9 cellular contexts compared by ENCODE assay signal in the genomic region with DNA sequence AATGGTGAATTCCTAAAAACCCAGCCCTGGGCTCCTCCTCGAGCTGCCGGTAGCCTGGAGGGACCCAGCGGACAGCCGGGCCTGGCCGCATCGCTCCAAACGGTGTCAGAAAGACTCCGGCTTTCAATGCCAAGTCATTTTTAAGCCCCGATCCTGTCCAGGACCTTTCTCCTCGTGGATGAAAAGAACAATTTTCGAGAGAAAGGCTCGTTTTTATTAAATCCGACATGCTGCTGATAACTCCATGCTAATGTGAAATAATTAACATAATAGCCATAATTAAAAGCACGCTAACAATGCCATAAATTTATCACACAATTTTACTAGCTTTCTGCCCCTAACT. TPM values are rescaled to one million over a fixed set of nuclear protein-coding genes. Genes with fewer than 3 reads are reported as not detected.
DNase-seq lines count a peak whose midpoint lies in the region; ATAC-seq, FAIRE-seq and TF ChIP-seq lines count a peak whose summit lies in the region.
"Had no signal": no experiment of that assay in that cellular context is flagged by ENCODE, and none has a peak within 500 bp of the region (broad histone marks: within the 10 kb centered on the region; RNA-seq: fewer than 3 reads in every experiment).

No MANE protein-coding gene starts in this region.

- H3K9me3 ChIP-seq in A549, result no peaks in the 10 kb centered on the region
- H3K9me3 ChIP-seq in GM23248 (ENCODE audit: low read depth), result no peaks in the 10 kb centered on the region
- H3K9me3 ChIP-seq in mesenchymal stem cell (ENCODE audit: control insufficient read depth, low read length), result peaks cover 15% of the 10 kb centered on the region

- H3K4ac ChIP-seq in mesenchymal stem cell (ENCODE audit: low read depth in 1 of 2, low read length in 2 of 2), result no peak overlapping the region

- H2BK120ac ChIP-seq in mesenchymal stem cell (ENCODE audit: low read depth, low read length), result no peak overlapping the region

- H2AK5ac ChIP-seq in mesenchymal stem cell (ENCODE audit: low read length, severe bottlenecking), result no peak overlapping the region

- H2BK12ac ChIP-seq in mesenchymal stem cell (ENCODE audit: low read length in 2 of 2), result no peak overlapping the region

- peak overlapping the region; percentile 66; the same call in 1 of the 2 replicates for H2AFZ ChIP-seq in GM23248
- H2AFZ ChIP-seq in mesenchymal stem cell (ENCODE audit: low read depth, low read length), result no peak overlapping the region

- no peak for TF ChIP-seq RAD21 in A549 (conservative IDR thresholded peaks at IDR 0.05 in 1 of 2, IDR thresholded peaks at IDR 0.05 in 1 of 2)

- H3K4me3 Mint-ChIP-seq in activated CD8-positive, alpha-beta T cell treated with anti-CD3 and anti-CD28 coated beads, Interleukin-2, amount 10 ng/mL, durations not matched to agents 7 days and 5 days, result peak overlapping the region; percentile 67

- H4K20me1 ChIP-seq in GM23248 (ENCODE audit: insufficient read depth), result no peaks in the 10 kb centered on the region

- no peak overlapping the region for H4K8ac ChIP-seq in mesenchymal stem cell (ENCODE audit: low read length)

- peaks cover 39% of the 10 kb centered on the region for H3K4me1 Mint-ChIP-seq in activated CD8-positive, alpha-beta T cell treated with anti-CD3 and anti-CD28 coated beads, Interleukin-2, amount 10 ng/mL, durations not matched to agents 7 days and 5 days (ENCODE audit: low read depth)

- no peaks in the 10 kb centered on the region for H3F3A ChIP-seq in GM23248 (ENCODE audit: insufficient read depth)

- in situ Hi-C loops in GM23248 (cut with MboI), result no loop called here

- no peaks in the 10 kb centered on the region for H3K9me2 ChIP-seq in GM23248 (ENCODE audit: insufficient read depth)

- H3K36me3 Mint-ChIP-seq in activated CD8-positive, alpha-beta T cell treated with anti-CD3 and anti-CD28 coated beads, Interleukin-2, amount 10 ng/mL, durations not matched to agents 7 days and 5 days (ENCODE audit: low read depth), result peaks cover 27% of the 10 kb centered on the region

- H3K27ac Mint-ChIP-seq in activated CD8-positive, alpha-beta T cell treated with anti-CD3 and anti-CD28 coated beads, Interleukin-2, amount 10 ng/mL, durations not matched to agents 7 days and 5 days, result no peak overlapping the region

- peaks cover 6% of the 10 kb centered on the region for H3K9me3 Mint-ChIP-seq in activated CD8-positive, alpha-beta T cell treated with anti-CD3 and anti-CD28 coated beads, Interleukin-2, amount 10 ng/mL, durations not matched to agents 7 days and 5 days (ENCODE audit: insufficient read depth)

- H2BK5ac ChIP-seq in mesenchymal stem cell (ENCODE audit: low read depth, low read length, poor library complexity, severe bottlenecking), result no peak overlapping the region

- no peak for TF ChIP-seq CTCF in A549 (IDR thresholded peaks at IDR 0.05)

- ATAC-seq in A549 (peak; percentile 2 to 12; a peak in 4 of 6 replicates), HG03469 (IDR thresholded peaks at IDR 0.05; ENCODE audit: unreplicated experiment) (no peak), HG03280 (IDR thresholded peaks at IDR 0.05; ENCODE audit: unreplicated experiment) (no peak)
- no peak for ATAC-seq in activated CD8-positive, alpha-beta T cell treated with anti-CD3 and anti-CD28 coated beads, Interleukin-2, amount 10 ng/mL, durations not matched to agents 7 days and 5 days

- CTCF ChIA-PET in A549 (lab: Yijun Ruan, JAX), result interaction anchor here (0.7 to 2.4 kb wide), 3 partner anchors 10 to 31 kb away, joined by 3 to 17 read pairs (median 5); no protein-coding TSS in a partner anchor
- CTCF ChIA-PET in activated CD8-positive, alpha-beta T cell treated with anti-CD3 and anti-CD28 coated beads, Interleukin-2, amount 10 ng/mL, durations not matched to agents 7 days and 5 days (lab: Charles Lee), result interaction anchor here (1.1 to 2.9 kb wide), 4 partner anchors 9 to 119 kb away, joined by 3 to 8 read pairs (median 6); no protein-coding TSS in a partner anchor

- H4K91ac ChIP-seq in mesenchymal stem cell (ENCODE audit: low read length), result no peak overlapping the region

- H3K4me2 ChIP-seq in A549, result peak overlapping the region; percentile 97
- peak overlapping the region; percentile 28 for H3K4me2 ChIP-seq in GM23248 (ENCODE audit: unreplicated experiment)
- peak overlapping the region; percentile 94 for H3K4me2 ChIP-seq in mesenchymal stem cell (ENCODE audit: low read length, poor library complexity, severe bottlenecking)

- no peaks in the 10 kb centered on the region for H3K79me1 ChIP-seq in mesenchymal stem cell (replicated peaks; ENCODE audit: low read length, poor library complexity, severe bottlenecking)

- H3K79me2 ChIP-seq in GM23248 (ENCODE audit: insufficient read depth), result no peaks in the 10 kb centered on the region

- H2BK15ac ChIP-seq in mesenchymal stem cell (ENCODE audit: low read depth, poor library complexity, severe bottlenecking), result no peak overlapping the region

- H3K27me3 Mint-ChIP-seq in activated CD8-positive, alpha-beta T cell treated with anti-CD3 and anti-CD28 coated beads, Interleukin-2, amount 10 ng/mL, durations not matched to agents 7 days and 5 days (ENCODE audit: low read depth), result peaks cover 67% of the 10 kb centered on the region

- POLR2A ChIA-PET in A549 (lab: Yijun Ruan, JAX), result no interaction called here
- POLR2A ChIA-PET in activated CD8-positive, alpha-beta T cell treated with anti-CD3 and anti-CD28 coated beads, Interleukin-2, amount 10 ng/mL, durations not matched to agents 7 days and 5 days (lab: Charles Lee), result no interaction called here

- no peak for TF ChIP-seq POLR2A in A549 (IDR thresholded peaks at IDR 0.05; ENCODE audit: low read length)

- no peak for FAIRE-seq in A549 (lab: Jason Lieb, UNC)

- H3K4me1 ChIP-seq in A549, result peaks cover 4% of the 10 kb centered on the region; the same call in 1 of the 3 replicates
- H3K4me1 ChIP-seq in GM23248 (ENCODE audit: insufficient read depth), result no peaks in the 10 kb centered on the region
- peaks cover 28% of the 10 kb centered on the region for H3K4me1 ChIP-seq in mesenchymal stem cell (ENCODE audit: control insufficient read depth, insufficient read depth, low read depth, low read length)

- no peak overlapping the region for H3K23ac ChIP-seq in mesenchymal stem cell (ENCODE audit: low read length in 2 of 2)

- H3K36me3 ChIP-seq in GM23248 (ENCODE audit: low read depth), result no peaks in the 10 kb centered on the region
- no peaks in the 10 kb centered on the region for H3K36me3 ChIP-seq in mesenchymal stem cell (ENCODE audit: control insufficient read depth in 1 of 2, insufficient read depth in 2 of 2, low read depth in 1 of 2, low read length in 2 of 2)

- no peak overlapping the region for H3K9ac ChIP-seq in GM23248
- no peak overlapping the region for H3K9ac ChIP-seq in mesenchymal stem cell (ENCODE audit: low read length)

- H3K27ac ChIP-seq in A549 (peak overlapping the region; percentile 87 to 90), GM23248 (no peak overlapping the region), mesenchymal stem cell (ENCODE audit: low read length, poor library complexity, severe bottlenecking) (no peak overlapping the region)

- no peak for TF ChIP-seq EP300 in A549 (IDR thresholded peaks at IDR 0.05)

- H3K4me3 ChIP-seq in A549, result peak overlapping the region; percentile 74
- peak overlapping the region; percentile 52; the same call in 1 of the 2 replicates for H3K4me3 ChIP-seq in GM23248
- peak overlapping the region in 1 of 2 experiments; percentile 56 for H3K4me3 ChIP-seq in mesenchymal stem cell (ENCODE audit: insufficient read depth in 1 of 2, low read depth in 1 of 2, low read length in 2 of 2)

- WGBS in A549 (ENCODE audit: missing lambda C conversion rate), result 41% methylated on average over 14 of the region's 14 CpGs
- 23 to 28% methylated on average over 14 of the region's 14 CpGs for WGBS in GM23248 (ENCODE audit: low coverage in 1 of 2, low lambda C conversion rate in 2 of 2, missing lambda C conversion rate in 2 of 2), 2 experiments
- 2% methylated on average over 13 of the region's 14 CpGs for WGBS in mesenchymal stem cell

- no peak overlapping the region for H3K14ac ChIP-seq in mesenchymal stem cell (ENCODE audit: low read length in 2 of 2)

- H3K27me3 ChIP-seq in GM23248 (replicated peaks; ENCODE audit: insufficient read depth), result peaks cover 79% of the 10 kb centered on the region
- peaks cover 81 to 96% of the 10 kb centered on the region in 2 experiments for H3K27me3 ChIP-seq in mesenchymal stem cell (ENCODE audit: control insufficient read depth in 1 of 2, insufficient read depth in 1 of 2, low read length in 2 of 2)

- DNase-seq in A549 (ENCODE audit: low read depth in 1 of 2, low spot score in 1 of 2) (no peak), GM23248 (no peak), mesenchymal stem cell (no peak), NCI-H2196 treated with DMSO at 0.1 percent for 48 hours (lab: John Stamatoyannopoulos, UW; ENCODE audit: unreplicated experiment) (no peak), AG08395 (ENCODE audit: low spot score) (no peak)
- no peak for DNase-seq in activated CD8-positive, alpha-beta T cell treated with anti-CD3 and anti-CD28 coated beads, Interleukin-2, amount 10 ng/mL, durations not matched to agents 7 days and 5 days
- DNase-seq: foreskin melanocyte had no signal

- no peak overlapping the region for H3K18ac ChIP-seq in mesenchymal stem cell (ENCODE audit: low read depth in 1 of 2, low read length in 2 of 2)

RNA-seq across cellular contexts. Expression of a gene that starts 4.6 kb away (rescaled TPM):
- polyA plus RNA-seq in A549 (2011; rRNA removed) (0.09 and 0.19 TPM in 2 replicates), A549 (2017; fragmentation: RNase III; extraction: RNeasy Plus Mini Kit Qiagen cat#74134 plus additional on column Dnase treatment) (0.22 to 0.34 TPM (median 0.30 TPM) in 3 replicates), GM23248 (2016; fragmentation: Nextera tagmentation; extraction: Ambion mirVana) (not detected in 2 replicates)
- 0.21 and 0.60 TPM in 2 replicates for polyA plus RNA-seq in A549 (2012; cell fraction: cytosol; rRNA removed)
- polyA plus RNA-seq in A549 (2012; cell fraction: nucleus; rRNA removed), result 0.53 and 0.74 TPM in 2 replicates
- polyA minus RNA-seq in A549 (2011; rRNA and poly(A)+ RNA removed), result 0.15 and 0.29 TPM in 2 replicates
- total RNA-seq in GM23248 (2014; rRNA removed; shearing (Covaris generic)), result not detected in 2 replicates
- total RNA-seq in activated CD8-positive, alpha-beta T cell treated with anti-CD3 and anti-CD28 coated beads, Interleukin-2, amount 10 ng/mL, durations not matched to agents 7 days and 5 days, result not detected
- polyA plus RNA-seq in mesenchymal stem cell (2013, experiment 1 of 2), result not detected
- not detected for polyA plus RNA-seq in mesenchymal stem cell (2013, experiment 2 of 2)

RNA-seq across cellular contexts. Expression of a gene that starts 49.6 kb away (rescaled TPM):
- polyA plus RNA-seq in A549 (2011; rRNA removed) (14.2 and 19.6 TPM in 2 replicates), A549 (2017; fragmentation: RNase III; extraction: RNeasy Plus Mini Kit Qiagen cat#74134 plus additional on column Dnase treatment) (8.3 to 8.5 TPM (median 8.3 TPM) in 3 replicates), GM23248 (2016; fragmentation: Nextera tagmentation; extraction: Ambion mirVana) (14.0 and 14.3 TPM in 2 replicates)
- polyA plus RNA-seq in A549 (2012; cell fraction: cytosol; rRNA removed), result 3.3 and 3.4 TPM in 2 replicates
- 3.8 and 7.2 TPM in 2 replicates for polyA plus RNA-seq in A549 (2012; cell fraction: nucleus; rRNA removed)
- polyA minus RNA-seq in A549 (2011; rRNA and poly(A)+ RNA removed), result 4.2 and 6.0 TPM in 2 replicates
- total RNA-seq in GM23248 (2014; rRNA removed; shearing (Covaris generic)), result 8.4 and 12.8 TPM in 2 replicates
- total RNA-seq in activated CD8-positive, alpha-beta T cell treated with anti-CD3 and anti-CD28 coated beads, Interleukin-2, amount 10 ng/mL, durations not matched to agents 7 days and 5 days, result 10 to 100 TPM; 23.1 to 25.6 TPM
- polyA plus RNA-seq in mesenchymal stem cell (2013, experiment 1 of 2), result 4.5 TPM
- polyA plus RNA-seq in mesenchymal stem cell (2013, experiment 2 of 2), result 4.9 TPM

Comparison
In these comparisons a context has a peak if more than half of its experiments do, and no peak if none do; other contexts are left out.
1. ATAC-seq: peak in A549 (2 of 2); none in activated CD8-positive, alpha-beta T cell treated with anti-CD3 and anti-CD28 coated beads, Interleukin-2, amount 10 ng/mL, durations not matched to agents 7 days and 5 days (single experiment), HG03469 (single experiment) and HG03280 (single experiment).
2. H3K27ac ChIP-seq: peak in A549 (2 of 2); none in GM23248 (single experiment) and mesenchymal stem cell (single experiment).
3. H3K4me2 ChIP-seq: peak in every context shown above with its lines; median percentile 97 in A549; 94 in mesenchymal stem cell; 28 in GM23248.